ENCODE assay signal across 9 cellular contexts in the genomic region with DNA sequence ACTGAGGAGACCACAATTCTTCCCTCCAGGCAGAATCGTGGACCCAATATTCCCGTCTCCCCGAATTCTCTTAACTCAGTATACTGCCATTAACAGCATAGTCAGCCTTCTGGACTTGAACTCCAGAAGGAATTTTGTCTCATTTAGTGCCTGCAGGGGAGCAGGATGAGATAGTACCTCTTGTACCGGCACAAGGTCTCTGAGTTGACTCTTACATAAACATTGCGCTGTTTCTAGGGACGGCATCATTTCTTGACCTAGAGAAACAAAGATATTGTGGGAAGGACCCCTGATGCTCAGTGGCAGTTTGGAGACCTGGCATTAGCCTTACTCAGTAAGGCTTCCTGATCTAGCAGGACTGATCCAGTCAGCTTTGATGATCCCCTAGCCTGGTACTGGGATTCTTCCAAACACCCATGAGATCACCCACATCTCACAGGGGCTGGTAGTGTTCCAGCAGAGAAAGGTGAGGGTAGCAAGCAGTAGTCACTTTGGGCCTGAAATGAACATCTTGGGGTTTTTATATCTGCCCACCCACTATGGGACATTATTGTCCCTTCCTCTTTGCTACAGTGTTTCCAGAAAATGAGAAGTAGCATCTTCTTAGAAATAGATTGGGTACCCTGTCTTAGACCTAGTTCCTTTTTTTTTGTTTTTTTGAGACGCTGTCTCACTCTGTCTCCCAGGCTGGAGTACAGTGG.
DNase-seq lines count a peak whose midpoint lies in the region; ATAC-seq, FAIRE-seq and TF ChIP-seq lines count a peak whose summit lies in the region.
"Had no signal": no experiment of that assay in that cellular context is flagged by ENCODE, and none has a peak within 500 bp of the region (broad histone marks: within the 10 kb centered on the region; RNA-seq: fewer than 3 reads in every experiment).

No MANE protein-coding gene starts in this region.

- no peak overlapping the region for H3K9ac ChIP-seq in endothelial cell of umbilical vein (replicated peaks; ENCODE audit: extremely low read depth, insufficient read depth, low read length)
- H3K9ac ChIP-seq in trophoblast cell (ENCODE audit: low read length) = no peak overlapping the region

- H3K4me1 ChIP-seq in Panc1 (ENCODE audit: control insufficient read depth, insufficient read depth, low read length) (0 out of 2 replicates have a peak, but pooled peaks cover 2% of the 10 kb centered on the region), endothelial cell of umbilical vein (ENCODE audit: control insufficient read depth, extremely low read depth, insufficient read depth, low read length) (peaks cover 12% of the 10 kb centered on the region), trophoblast cell (ENCODE audit: control insufficient read depth in 1 of 2, insufficient read depth in 2 of 2, low read length in 2 of 2) (peaks cover 8 to 14% of the 10 kb centered on the region in 2 experiments)

- H4K91ac ChIP-seq in trophoblast cell (ENCODE audit: low read depth, low read length) = no peak overlapping the region

- no peaks in the 10 kb centered on the region for H3K79me2 ChIP-seq in endothelial cell of umbilical vein (ENCODE audit: control insufficient read depth, insufficient read depth, low read length)
- H3K79me2 ChIP-seq in trophoblast cell (ENCODE audit: control insufficient read depth, insufficient read depth, low read length, poor library complexity) = peaks cover 2% of the 10 kb centered on the region

- POLR2A ChIA-PET in Panc1 (lab: Charles Lee) = no interaction called here
- POLR2A ChIA-PET in endothelial cell of umbilical vein (lab: Charles Lee) = no interaction called here
- POLR2A ChIA-PET in GM10248 (lab: Yijun Ruan, JAX) = no interaction called here

- H2AFZ ChIP-seq in endothelial cell of umbilical vein (ENCODE audit: low read depth, low read length) (no peak overlapping the region), trophoblast cell (ENCODE audit: insufficient read depth, low read length, poor library complexity) (no peak overlapping the region)

- peak overlapping the region; percentile 46 for H2BK120ac ChIP-seq in trophoblast cell (ENCODE audit: insufficient read depth, low read length, poor library complexity)

- H3K9me3 ChIP-seq in Panc1 (ENCODE audit: control insufficient read depth, insufficient read depth, low read depth, low read length) = no peaks in the 10 kb centered on the region
- no peaks in the 10 kb centered on the region for H3K9me3 ChIP-seq in endothelial cell of umbilical vein (replicated peaks; ENCODE audit: control insufficient read depth, insufficient read depth, low read length)
- no peaks in the 10 kb centered on the region for H3K9me3 ChIP-seq in trophoblast cell (ENCODE audit: insufficient read depth, low read depth, low read length)

- peak overlapping the region; percentile 52 for H2AK5ac ChIP-seq in trophoblast cell (ENCODE audit: low read length)

- no peak overlapping the region for H3K23ac ChIP-seq in trophoblast cell (ENCODE audit: low read length)

- H3K14ac ChIP-seq in trophoblast cell (ENCODE audit: low read length) = no peak overlapping the region

- H3K79me1 ChIP-seq in trophoblast cell (ENCODE audit: low read length) = peaks cover 14% of the 10 kb centered on the region

- H3K27ac ChIP-seq in Panc1 (ENCODE audit: low read length) (no peak overlapping the region), endothelial cell of umbilical vein (ENCODE audit: insufficient read depth, low read depth, low read length) (no peak overlapping the region), trophoblast cell (ENCODE audit: low read depth, low read length) (no peak overlapping the region)

- no peaks in the 10 kb centered on the region for H3K36me3 ChIP-seq in Panc1 (ENCODE audit: control insufficient read depth, insufficient read depth, low read length)
- H3K36me3 ChIP-seq in endothelial cell of umbilical vein (ENCODE audit: control insufficient read depth in 2 of 2, extremely low read depth in 1 of 2, insufficient read depth in 2 of 2, low read length in 2 of 2) = no peaks in the 10 kb centered on the region
- no peaks in the 10 kb centered on the region for H3K36me3 ChIP-seq in trophoblast cell (ENCODE audit: control insufficient read depth in 1 of 2, insufficient read depth in 2 of 2, low read length in 2 of 2)

- intact Hi-C loops in Panc1 (cut with micrococcal nuclease; ENCODE audit: unreplicated experiment) = loop anchor here (10.0 kb wide), 1 partner anchor 333 kb away; the partner anchor contains the start of gene MAP3K1
- intact Hi-C loops in endothelial cell of umbilical vein (cut with micrococcal nuclease) = loop anchor here (1.0 to 2.0 kb wide), 5 partner anchors 132 to 356 kb away; partner anchors contain the start of gene MAP3K1

- CTCF ChIA-PET in Panc1 (lab: Charles Lee) (no interaction called here), endothelial cell of umbilical vein (lab: Charles Lee) (interaction anchor here (0.9 kb wide), 1 partner anchor 356 kb away, joined by 4 read pairs; no protein-coding TSS in a partner anchor), GM10248 (lab: Yijun Ruan, JAX) (interaction anchor here (1.2 kb wide), 1 partner anchor 12 kb away, joined by 3 read pairs; no protein-coding TSS in a partner anchor)

- H2BK12ac ChIP-seq in trophoblast cell (ENCODE audit: low read length) = peak overlapping the region; percentile 50

- H3K27me3 ChIP-seq in Panc1 (ENCODE audit: control insufficient read depth, insufficient read depth, low read length) (0 out of 2 replicates have a peak, but pooled peaks cover 3% of the 10 kb centered on the region), endothelial cell of umbilical vein (ENCODE audit: control insufficient read depth in 2 of 2, insufficient read depth in 2 of 2, low read length in 2 of 2) (no peaks in the 10 kb centered on the region), trophoblast cell (ENCODE audit: insufficient read depth, low read length) (no peaks in the 10 kb centered on the region)

- FAIRE-seq in endothelial cell of umbilical vein (lab: Jason Lieb, UNC) = no peak

- no peaks in the 10 kb centered on the region for H3K9me1 ChIP-seq in endothelial cell of umbilical vein (replicated peaks; ENCODE audit: control insufficient read depth, extremely low read depth, insufficient read depth, low read length)

- ATAC-seq in Panc1 (0 out of 2 replicates have a peak, but pooled peaks have one; percentile 43), GM21360 (IDR thresholded peaks at IDR 0.05; ENCODE audit: unreplicated experiment) (no peak), HG03025 (IDR thresholded peaks at IDR 0.05; ENCODE audit: low FRiP score, unreplicated experiment) (no peak)

- peak overlapping the region; percentile 97 for H3K4me2 ChIP-seq in endothelial cell of umbilical vein (ENCODE audit: insufficient read depth, low read length)
- no peak overlapping the region for H3K4me2 ChIP-seq in trophoblast cell (ENCODE audit: low read length)

- peak; percentile 23 for TF ChIP-seq CTCF in Panc1 (IDR thresholded peaks at IDR 0.05)
- no peak for TF ChIP-seq CTCF in endothelial cell of umbilical vein (IDR thresholded peaks at IDR 0.05; ENCODE audit: extremely low read depth in 1 of 2, insufficient read depth in 1 of 2, low read depth in 1 of 2, low read length in 2 of 2)
- no peak for TF ChIP-seq CTCF in GM10248 (IDR thresholded peaks at IDR 0.05; ENCODE audit: control extremely low read depth, extremely low read depth, low read depth, missing control alignments)

- dilution Hi-C loops in endothelial cell of umbilical vein (cut with MboI; ENCODE audit: extremely low pct_ligation_motif_present, low sequenced_read_pairs) = no loop called here

- no CpG with 5 or more reads among the region's 7 CpGs for WGBS in trophoblast cell (ENCODE audit: extremely low coverage, insufficient coverage, insufficient read length)

- no peak for TF ChIP-seq POLR2A in endothelial cell of umbilical vein (IDR thresholded peaks at IDR 0.05; ENCODE audit: low read depth, low read length)

- H3K4ac ChIP-seq in trophoblast cell (ENCODE audit: low read depth, low read length) = no peak overlapping the region

- in situ Hi-C loops in Panc1 (cut with HindIII; ENCODE audit: low pct_unique_long_range_greater_than_20kb, low sequenced_read_pairs) = no loop called here

- DNase-seq in EH (ENCODE audit: low read depth) (peak; percentile 16), Panc1 (ENCODE audit: low read depth, low spot score) (no peak), endothelial cell of umbilical vein (ENCODE audit: low read depth, low spot score) (no peak), trophoblast cell (no peak), GM10248 (ENCODE audit: extremely low spot score) (no peak), NCI-H1092 (lab: John Stamatoyannopoulos, UW) (no peak)
- DNase-seq: SW 1271 had no signal

- H3K4me3 ChIP-seq in Panc1 (ENCODE audit: low read depth in 2 of 2, low read length in 2 of 2) (0 out of 4 replicates have a peak overlapping the region, but pooled peaks of 1 of the 2 experiments have one; percentile 64), endothelial cell of umbilical vein (replicated peaks in 1 of 3; ENCODE audit: insufficient read depth in 1 of 3, low read depth in 1 of 3, low read length in 3 of 3) (no peak overlapping the region), trophoblast cell (ENCODE audit: low read depth, low read length) (no peak overlapping the region)

- no peaks in the 10 kb centered on the region for H4K20me1 ChIP-seq in endothelial cell of umbilical vein (replicated peaks; ENCODE audit: control insufficient read depth, extremely low read depth, insufficient read depth, low read length)

- BruUV-seq in Panc1 (replicated peaks; lab: Mats Ljungman, UMichigan) (no TSS peak), endothelial cell of umbilical vein (replicated peaks; lab: Mats Ljungman, UMichigan) (no TSS peak)

- no peak overlapping the region for H2BK5ac ChIP-seq in trophoblast cell (ENCODE audit: low read depth, low read length, poor library complexity)

- no peak overlapping the region for H3K18ac ChIP-seq in trophoblast cell (ENCODE audit: low read length)

- no peak overlapping the region for H4K8ac ChIP-seq in trophoblast cell (ENCODE audit: low read depth, low read length)

- no peak overlapping the region for H4K12ac ChIP-seq in trophoblast cell (ENCODE audit: low read depth, low read length)

TF ChIP-seq in endothelial cell of umbilical vein, 7 proteins besides CTCF, POLR2A, EP300 and RAD21:
- TF ChIP-seq MAX (IDR thresholded peaks at IDR 0.05; ENCODE audit: insufficient read depth, insufficient read length) (no peak), GATA2 (IDR thresholded peaks at IDR 0.05; ENCODE audit: insufficient read depth, insufficient read length, low read depth, low read length) (no peak), MYC (IDR thresholded peaks at IDR 0.05; ENCODE audit: low read depth, low read length) (no peak), POLR2AphosphoS5 (IDR thresholded peaks at IDR 0.05; ENCODE audit: insufficient read depth, low read depth, low read length) (no peak), FOS (IDR thresholded peaks at IDR 0.05; ENCODE audit: borderline replicate concordance, insufficient read depth, low read length) (no peak), EZH2 (IDR thresholded peaks at IDR 0.05; ENCODE audit: borderline replicate concordance, low read depth, low read length, severe bottlenecking) (no peak), JUN (IDR thresholded peaks at IDR 0.05; ENCODE audit: borderline replicate concordance, insufficient read depth, insufficient read length, low read depth) (no peak)
